Comparison of ENCODE assay signal across 13 cellular contexts in the genomic region with DNA sequence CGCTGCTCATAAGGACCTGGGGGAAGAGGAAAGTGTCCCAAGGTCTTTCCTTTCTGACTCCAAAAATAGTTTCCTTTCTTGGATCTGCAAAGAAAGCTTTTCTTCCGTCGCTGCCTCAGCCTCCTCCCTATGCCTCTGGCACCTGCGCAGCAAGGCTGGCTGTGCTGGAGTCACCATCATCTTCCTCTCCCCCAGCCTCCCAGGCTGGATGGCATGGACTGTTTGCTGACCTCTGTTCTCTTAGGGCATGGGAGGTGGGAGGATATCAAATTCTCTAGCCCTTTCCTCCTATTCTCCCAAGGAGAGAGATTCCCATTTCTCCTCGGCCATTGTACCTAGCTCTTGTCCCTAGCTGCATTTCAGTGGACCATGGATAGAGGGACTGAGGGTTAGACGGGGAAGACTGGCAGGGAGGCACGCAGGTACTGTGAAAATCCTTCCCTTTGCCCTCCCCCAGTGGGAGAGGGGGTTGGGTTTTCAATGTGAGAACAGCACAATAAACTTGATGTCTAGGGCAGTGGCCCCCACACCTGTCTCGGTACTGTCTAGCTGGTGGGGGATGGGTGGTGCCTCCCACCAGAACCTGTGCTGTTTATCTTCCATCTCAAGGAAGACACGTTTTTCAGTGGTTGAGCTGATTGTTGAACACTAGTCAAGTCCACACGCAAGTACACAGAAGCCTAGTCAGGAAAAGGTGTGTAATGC. TPM values are rescaled to one million over a fixed set of nuclear protein-coding genes. Genes with fewer than 3 reads are reported as not detected.
DNase-seq lines count a peak whose midpoint lies in the region; ATAC-seq and TF ChIP-seq lines count a peak whose summit lies in the region.
"Had no signal": no experiment of that assay in that cellular context is flagged by ENCODE, and none has a peak within 500 bp of the region (broad histone marks: within the 10 kb centered on the region; RNA-seq: fewer than 3 reads in every experiment).

No MANE protein-coding gene starts in this region.

- peak overlapping the region; percentile 82 to 99 (median 97) for H3K4me2 ChIP-seq in BLaER1 treated with 17β-estradiol and CSF1 and Interleukin-3, amounts not matched to agents 10 nM and 100 nM

- no peak for TF ChIP-seq CTCF in activated CD8-positive, alpha-beta T cell treated with anti-CD3 and anti-CD28 coated beads for 36 hours (IDR thresholded peaks at IDR 0.05)
- no peak for TF ChIP-seq CTCF in foreskin keratinocyte (conservative IDR thresholded peaks at IDR 0.05)
- no peak for TF ChIP-seq CTCF in upper lobe of left lung (IDR thresholded peaks at IDR 0.05)

- no peaks in the 10 kb centered on the region for H3K27me3 Mint-ChIP-seq in activated CD8-positive, alpha-beta T cell treated with anti-CD3 and anti-CD28 coated beads for 36 hours
- no peaks in the 10 kb centered on the region for H3K27me3 Mint-ChIP-seq in naive B cell

- TF ChIP-seq POLR2A in GM18951 (IDR thresholded peaks at IDR 0.05; ENCODE audit: extremely low read depth, insufficient read depth, insufficient read length), result peak; percentile 34
- TF ChIP-seq POLR2A in upper lobe of left lung (IDR thresholded peaks at IDR 0.05), result no peak

- H3K4me1 Mint-ChIP-seq in activated CD8-positive, alpha-beta T cell treated with anti-CD3 and anti-CD28 coated beads for 36 hours (ENCODE audit: low read depth), result peaks cover 37% of the 10 kb centered on the region
- H3K4me1 Mint-ChIP-seq in naive B cell, result peaks cover 49 to 59% (median 55%) of the 10 kb centered on the region in 3 donors

- peak overlapping the region in 7 of 10 experiments; percentile 7 to 99 (median 89); a peak in 6 of 20 replicates for H3K4me3 ChIP-seq in BLaER1 treated with 17β-estradiol and CSF1 and Interleukin-3, amounts not matched to agents 10 nM and 100 nM
- H3K4me3 ChIP-seq in upper lobe of left lung, result no peak overlapping the region

- H3K27ac ChIP-seq in BLaER1 treated with 17β-estradiol and CSF1 and Interleukin-3, amounts not matched to agents 10 nM and 100 nM, result peak overlapping the region in 3 of 11 experiments; percentile 7 to 99 (median 20); a peak in 1 of 22 replicates
- H3K27ac ChIP-seq in foreskin keratinocyte (no peak overlapping the region), upper lobe of left lung (no peak overlapping the region)

- ATAC-seq in activated CD8-positive, alpha-beta T cell treated with anti-CD3 and anti-CD28 coated beads for 36 hours, result no peak
- ATAC-seq in naive B cell (ENCODE audit: low read depth in 2 of 2), result no peak
- no peak for ATAC-seq in HG02763 (IDR thresholded peaks at IDR 0.05; ENCODE audit: unreplicated experiment)
- no peak for ATAC-seq in foreskin keratinocyte
- no peak for ATAC-seq in upper lobe of left lung (ENCODE audit: low FRiP score in 2 of 2)

- peak overlapping the region; percentile 1 to 100 (median 99); a peak in 18 of 22 replicates for H3K9ac ChIP-seq in BLaER1 treated with 17β-estradiol and CSF1 and Interleukin-3, amounts not matched to agents 10 nM and 100 nM
- H3K9ac ChIP-seq: KMS-11 had no signal

- H4K20me1 ChIP-seq in BLaER1 treated with 17β-estradiol and CSF1 and Interleukin-3, amounts not matched to agents 10 nM and 100 nM, result peaks cover 27 to 65% (median 54%) of the 10 kb centered on the region in 11 experiments; a peak in 21 of 22 replicates

- 78 to 79% methylated on average over 10 of the region's 10 CpGs for WGBS in upper lobe of left lung, 2 donors

- H3K9me3 Mint-ChIP-seq in activated CD8-positive, alpha-beta T cell treated with anti-CD3 and anti-CD28 coated beads for 36 hours, result no peaks in the 10 kb centered on the region
- H3K9me3 Mint-ChIP-seq in naive B cell, result peaks cover 0 to 6% (median 0%) of the 10 kb centered on the region in 7 donors

- POLR2A ChIA-PET in activated CD8-positive, alpha-beta T cell treated with anti-CD3 and anti-CD28 coated beads for 36 hours (lab: Charles Lee), result interaction anchor here (0.8 to 1.6 kb wide), 5 partner anchors 11 to 68 kb away, joined by 3 to 4 read pairs (median 3); partner anchors contain the start of gene TSC22D4

- peak overlapping the region; percentile 97 for H3K27ac Mint-ChIP-seq in activated CD8-positive, alpha-beta T cell treated with anti-CD3 and anti-CD28 coated beads for 36 hours
- peak overlapping the region in 5 of 6 donors; percentile 16 to 100 (median 87) for H3K27ac Mint-ChIP-seq in naive B cell

- TF ChIP-seq EP300 in upper lobe of left lung (IDR thresholded peaks at IDR 0.05), result no peak

- H3K36me3 ChIP-seq in BLaER1 treated with 17β-estradiol and CSF1 and Interleukin-3, amounts not matched to agents 10 nM and 100 nM, result peaks cover 25 to 54% (median 50%) of the 10 kb centered on the region in 11 experiments
- peaks cover 5 to 32% (median 26%) of the 10 kb centered on the region in 4 donors for H3K36me3 ChIP-seq in upper lobe of left lung

- no peaks in the 10 kb centered on the region for H3K9me3 ChIP-seq in BLaER1 treated with 17β-estradiol and CSF1 and Interleukin-3, amounts not matched to agents 10 nM and 100 nM (replicated peaks in 1 of 11)
- peaks cover 0 to 6% (median 0%) of the 10 kb centered on the region in 4 donors for H3K9me3 ChIP-seq in upper lobe of left lung

- H3K36me3 Mint-ChIP-seq in activated CD8-positive, alpha-beta T cell treated with anti-CD3 and anti-CD28 coated beads for 36 hours (ENCODE audit: low read depth), result peaks cover 54% of the 10 kb centered on the region
- H3K36me3 Mint-ChIP-seq in naive B cell, result peaks cover 4 to 17% of the 10 kb centered on the region in 2 donors

- H3K4me3 Mint-ChIP-seq in activated CD8-positive, alpha-beta T cell treated with anti-CD3 and anti-CD28 coated beads for 36 hours, result peak overlapping the region; percentile 92
- peak overlapping the region in 7 of 8 donors; percentile 60 to 94 (median 85) for H3K4me3 Mint-ChIP-seq in naive B cell

- DNase-seq in activated CD8-positive, alpha-beta T cell treated with anti-CD3 and anti-CD28 coated beads for 36 hours, result no peak
- DNase-seq in naive B cell (no peak), Kasumi-1 (lab: John Stamatoyannopoulos, UW) (no peak), foreskin keratinocyte (no peak), upper lobe of left lung (no peak)
- DNase-seq: activated CD4-positive, alpha-beta T cell treated with anti-CD3 and anti-CD28 coated beads, Interleukin-2, amount 50 U/mL, for 4 hours; foreskin fibroblast; SIG-M5 had no signal

- intact Hi-C loops in activated CD8-positive, alpha-beta T cell treated with anti-CD3 and anti-CD28 coated beads for 36 hours (cut with micrococcal nuclease), result no loop called here

- peaks cover 48 to 65% (median 60%) of the 10 kb centered on the region in 10 experiments for H3K4me1 ChIP-seq in BLaER1 treated with 17β-estradiol and CSF1 and Interleukin-3, amounts not matched to agents 10 nM and 100 nM
- H3K4me1 ChIP-seq in foreskin keratinocyte (peaks cover 3% of the 10 kb centered on the region), upper lobe of left lung (peaks cover 28 to 60% (median 39%) of the 10 kb centered on the region in 4 donors)

- in situ Hi-C loops in GM18951 (cut with MboI; ENCODE audit: low sequenced_read_pairs, unreplicated experiment), result no loop called here

- H3K27me3 ChIP-seq in BLaER1 treated with 17β-estradiol and CSF1 and Interleukin-3, amounts not matched to agents 10 nM and 100 nM, result no peaks in the 10 kb centered on the region
- H3K27me3 ChIP-seq in foreskin keratinocyte (no peaks in the 10 kb centered on the region), upper lobe of left lung (no peaks in the 10 kb centered on the region)

- CTCF ChIA-PET in activated CD8-positive, alpha-beta T cell treated with anti-CD3 and anti-CD28 coated beads for 36 hours (lab: Charles Lee), result interaction anchor here (0.7 kb wide), 1 partner anchor 16 kb away, joined by 3 read pairs; no protein-coding TSS in a partner anchor

RNA-seq across cellular contexts. Expression of gene PPP1R35, which starts 2.6 kb away (rescaled TPM):
- total RNA-seq in activated CD8-positive, alpha-beta T cell treated with anti-CD3 and anti-CD28 coated beads for 36 hours, result 10 to 100 TPM; 63.4 to 67.8 TPM
- polyA plus RNA-seq in naive B cell (ENCODE audit: low read depth in 6 of 6) (10 to 100 TPM; 21.8 to 46.8 (median 27.5) TPM), foreskin keratinocyte (45.8 and 52.1 TPM in 2 replicates)
- total RNA-seq in foreskin keratinocyte (28.4 and 32.3 TPM in 2 replicates), upper lobe of left lung (10 to 100 TPM; 24.3 to 56.8 (median 30.0) TPM)

RNA-seq across cellular contexts. Expression of gene MEPCE, which starts 4.1 kb away (rescaled TPM):
- total RNA-seq in activated CD8-positive, alpha-beta T cell treated with anti-CD3 and anti-CD28 coated beads for 36 hours, result 10 to 100 TPM; 38.3 to 38.8 TPM
- polyA plus RNA-seq in naive B cell (ENCODE audit: low read depth in 6 of 6), result 10 to 100 TPM; 10.9 to 24.6 (median 19.5) TPM
- total RNA-seq in foreskin keratinocyte, result 27.6 and 34.1 TPM in 2 replicates
- polyA plus RNA-seq in foreskin keratinocyte, result 28.2 and 33.5 TPM in 2 replicates
- 10 to 100 TPM; 19.3 to 45.4 (median 37.9) TPM for total RNA-seq in upper lobe of left lung

RNA-seq across cellular contexts. Expression of gene ZCWPW1, which starts 5.2 kb away (rescaled TPM):
- 1 to 10 TPM; 2.5 to 3.6 TPM for total RNA-seq in activated CD8-positive, alpha-beta T cell treated with anti-CD3 and anti-CD28 coated beads for 36 hours
- polyA plus RNA-seq in naive B cell (ENCODE audit: low read depth in 6 of 6), result 10 to 100 TPM in 5 of 6 donors, 1 to 10 TPM in 1; 9.4 to 24.9 (median 13.3) TPM
- 1.3 and 1.6 TPM in 2 replicates for total RNA-seq in foreskin keratinocyte
- polyA plus RNA-seq in foreskin keratinocyte, result 1.3 and 1.4 TPM in 2 replicates
- 1 to 10 TPM; 3.8 to 6.3 (median 5.2) TPM for total RNA-seq in upper lobe of left lung

RNA-seq across cellular contexts. Expression of gene SPACDR, which starts 30.3 kb away (rescaled TPM):
- 1 to 10 TPM; 3.7 to 4.6 TPM for total RNA-seq in activated CD8-positive, alpha-beta T cell treated with anti-CD3 and anti-CD28 coated beads for 36 hours
- polyA plus RNA-seq in naive B cell (ENCODE audit: low read depth in 6 of 6), result under 1 TPM in 1 of 6 donors, not detected in 5; 0.45 TPM
- 0.28 and 0.54 TPM in 2 replicates for total RNA-seq in foreskin keratinocyte
- 0.77 and 1.1 TPM in 2 replicates for polyA plus RNA-seq in foreskin keratinocyte
- 1 to 10 TPM in 2 of 6 donors, under 1 TPM in 2, not detected in 2; 0.59 to 2.1 (median 1.3) TPM for total RNA-seq in upper lobe of left lung
- total RNA-seq: renal cortical epithelial cell had no signal

RNA-seq across cellular contexts. Expression of gene TSC22D4, which starts 45.3 kb away (rescaled TPM):
- total RNA-seq in activated CD8-positive, alpha-beta T cell treated with anti-CD3 and anti-CD28 coated beads for 36 hours, result 10 to 100 TPM; 92.6 to 94.2 TPM
- polyA plus RNA-seq in naive B cell (ENCODE audit: low read depth in 6 of 6), result 10 to 100 TPM; 17.5 to 23.6 (median 20.7) TPM
- 37.8 and 44.4 TPM in 2 replicates for total RNA-seq in foreskin keratinocyte
- polyA plus RNA-seq in foreskin keratinocyte, result 42.9 and 52.7 TPM in 2 replicates
- total RNA-seq in upper lobe of left lung, result 10 to 100 TPM; 25.7 to 91.2 (median 69.0) TPM

Comparison
In these comparisons a context has a peak if more than half of its experiments do, and no peak if none do; other contexts are left out.
1. H3K4me3 ChIP-seq: peak in BLaER1 treated with 17β-estradiol and CSF1 and Interleukin-3, amounts not matched to agents 10 nM and 100 nM (7 of 10); none in upper lobe of left lung (0 of 4).